ENCODE assay signal across 15 cellular contexts in the genomic region with DNA sequence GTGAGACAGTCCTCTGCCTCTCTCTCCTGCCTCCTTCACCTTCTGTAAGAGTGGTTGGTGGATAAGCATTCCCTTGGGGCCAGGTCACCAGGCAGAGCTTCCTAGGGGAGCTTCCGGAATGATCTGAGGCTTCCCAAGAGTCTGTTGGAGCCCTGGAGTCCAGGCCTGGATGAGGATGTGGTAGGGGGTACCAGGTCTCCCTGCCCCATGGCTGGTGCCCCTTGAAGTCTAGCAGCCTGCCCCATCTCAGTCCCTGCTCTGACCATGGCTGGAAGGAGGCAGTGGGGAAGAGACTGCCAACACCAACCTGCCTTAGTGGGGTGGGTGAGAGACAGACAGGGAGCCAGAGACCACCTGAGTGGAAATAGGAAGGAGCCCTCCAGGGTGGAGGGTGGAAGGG.
"Had no signal": no experiment of that assay in that cellular context is flagged by ENCODE, and none has a peak within 500 bp of the region (broad histone marks: within the 10 kb centered on the region; RNA-seq: fewer than 3 reads in every experiment).

No MANE protein-coding gene starts in this region.

- H3K36me3 Mint-ChIP-seq: immature natural killer cell had no signal

- DNase-seq: colonic mucosa; dermis blood vessel endothelial cell; dorsolateral prefrontal cortex; effector CD4-positive, alpha-beta T cell; effector memory CD4-positive, alpha-beta T cell; foreskin keratinocyte; heart left ventricle; hypothalamus; immature natural killer cell; left cardiac atrium; left lung; left ventricle myocardium superior; lower lobe of right lung; mesenchymal stem cell; midbrain had no signal

- H3K4me3 Mint-ChIP-seq: immature natural killer cell had no signal

- H3K27ac Mint-ChIP-seq: immature natural killer cell had no signal

- H3K4me1 Mint-ChIP-seq: immature natural killer cell had no signal
